ENCODE assay signal across 2 cellular contexts in genomic region chr7:52498319-52498718, GRCh38.
TF ChIP-seq lines count a peak whose summit lies in the region.

No MANE protein-coding gene starts in this region.

TF ChIP-seq in GM23338, 12 proteins besides CTCF, POLR2A, EP300 and RAD21:
- TF ChIP-seq ZNF114 (CRISPR knock-in tag; IDR thresholded peaks at IDR 0.05) (no peak), JUNB (IDR thresholded peaks at IDR 0.05; ENCODE audit: unreplicated experiment) (no peak), REST (IDR thresholded peaks at IDR 0.05; ENCODE audit: unreplicated experiment) (no peak), EZH2 (IDR thresholded peaks at IDR 0.05; ENCODE audit: low read depth, unreplicated experiment) (no peak), CREB1 (CRISPR knock-in tag; IDR thresholded peaks at IDR 0.05; ENCODE audit: low read depth) (no peak), NANOG (IDR thresholded peaks at IDR 0.05; ENCODE audit: borderline replicate concordance) (no peak), STAT1 (IDR thresholded peaks at IDR 0.05; ENCODE audit: unreplicated experiment) (no peak)

TF ChIP-seq in H1, 55 proteins besides CTCF, POLR2A, EP300 and RAD21:
- TF ChIP-seq FOSL1 (IDR thresholded peaks at IDR 0.05; ENCODE audit: insufficient read depth, low read depth, low read length) = no peak
- no peak for TF ChIP-seq JUN (IDR thresholded peaks at IDR 0.05; ENCODE audit: low read depth, low read length)
- no peak for TF ChIP-seq SIN3A (conservative IDR thresholded peaks at IDR 0.05 in 1 of 2, IDR thresholded peaks at IDR 0.05 in 1 of 2; ENCODE audit: low read depth in 1 of 2, low read length in 2 of 2)
- no peak for TF ChIP-seq TAF1 (IDR thresholded peaks at IDR 0.05; ENCODE audit: low read depth, low read length)
- no peak for TF ChIP-seq EGR1 (IDR thresholded peaks at IDR 0.05; ENCODE audit: borderline replicate concordance, low read depth, low read length)
- TF ChIP-seq CREB1 (IDR thresholded peaks at IDR 0.05) = no peak
- no peak for TF ChIP-seq USF2 (IDR thresholded peaks at IDR 0.05; ENCODE audit: low read length)
- TF ChIP-seq, protein P1, sequence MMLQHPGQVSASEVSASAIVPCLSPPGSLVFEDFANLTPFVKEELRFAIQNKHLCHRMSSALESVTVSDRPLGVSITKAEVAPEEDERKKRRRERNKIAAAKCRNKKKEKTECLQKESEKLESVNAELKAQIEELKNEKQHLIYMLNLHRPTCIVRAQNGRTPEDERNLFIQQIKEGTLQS (IDR thresholded peaks at IDR 0.05; ENCODE audit: insufficient read depth, low read depth, low read length) = no peak
- no peak for TF ChIP-seq RNF2 (IDR thresholded peaks at IDR 0.05; ENCODE audit: borderline replicate concordance, low read depth, low read length, missing control alignments, poor library complexity, severe bottlenecking)
- no peak for TF ChIP-seq CEBPB (IDR thresholded peaks at IDR 0.05; ENCODE audit: low read depth, low read length)
- TF ChIP-seq NRF1 (IDR thresholded peaks at IDR 0.05; ENCODE audit: low read depth, low read length) = no peak
- no peak for TF ChIP-seq SIRT6 (IDR thresholded peaks at IDR 0.05; ENCODE audit: low read length)
